In genomic region chr3:155363690-155364070, GRCh38 we compare ENCODE assay signal across 1 cellular context.
TF ChIP-seq lines count a peak whose summit lies in the region.

No MANE protein-coding gene starts in this region.

TF ChIP-seq in GM23338, 12 proteins besides CTCF, POLR2A, EP300 and RAD21 (continued from another document):
- TF ChIP-seq REST (IDR thresholded peaks at IDR 0.05; ENCODE audit: unreplicated experiment): no peak
- TF ChIP-seq JUNB (IDR thresholded peaks at IDR 0.05; ENCODE audit: unreplicated experiment): no peak
- TF ChIP-seq ETS1 (IDR thresholded peaks at IDR 0.05): no peak
- no peak for TF ChIP-seq EZH2 (IDR thresholded peaks at IDR 0.05; ENCODE audit: low read depth, unreplicated experiment)
- TF ChIP-seq NANOG (IDR thresholded peaks at IDR 0.05; ENCODE audit: borderline replicate concordance): no peak
- TF ChIP-seq ZNF462 (CRISPR knock-in tag; IDR thresholded peaks at IDR 0.05): no peak
- TF ChIP-seq EZH2phosphoT487 (IDR thresholded peaks at IDR 0.05; ENCODE audit: unreplicated experiment): no peak
- TF ChIP-seq ZNF331 (CRISPR knock-in tag; IDR thresholded peaks at IDR 0.05; ENCODE audit: low read depth): no peak
